ENCODE assay signal across 8 cellular contexts in genomic region chr7:87312215-87312865, GRCh38. TPM values are rescaled to one million over a fixed set of nuclear protein-coding genes. Genes with fewer than 3 reads are reported as not detected.
DNase-seq lines count a peak whose midpoint lies in the region; ATAC-seq and TF ChIP-seq lines count a peak whose summit lies in the region.

No MANE protein-coding gene starts in this region.

- H3K27me3 Mint-ChIP-seq in CD14-positive monocyte (ENCODE audit: low read depth in 3 of 3), result peaks cover 1 to 2% (median 2%) of the 10 kb centered on the region in 3 donors

- no peaks in the 10 kb centered on the region for H3K9me3 Mint-ChIP-seq in CD14-positive monocyte

- no peaks in the 10 kb centered on the region for H3K36me3 Mint-ChIP-seq in CD14-positive monocyte

- no peaks in the 10 kb centered on the region for H3K4me1 Mint-ChIP-seq in CD14-positive monocyte

- peak; percentile 96 for TF ChIP-seq CTCF in CD14-positive monocyte (IDR thresholded peaks at IDR 0.05)

- H3K27ac Mint-ChIP-seq in CD14-positive monocyte, result no peak overlapping the region

- no peak for DNase-seq in CD14-positive monocyte (ENCODE audit: low spot score)
- DNase-seq in GM19238 (ENCODE audit: insufficient read length, low spot score), result peak; percentile 31
- DNase-seq in NCI-H526 (lab: John Stamatoyannopoulos, UW), result peak; percentile 10 to 67
- DNase-seq in activated CD4-positive, alpha-beta T cell treated with anti-CD3 and anti-CD28 coated beads, Interleukin-2, amount 50 U/mL, for 4 hours, result peak; percentile 45 to 50
- DNase-seq in ecto neural progenitor cell (ENCODE audit: low spot score), result peak; percentile 63
- peak; percentile 64 for DNase-seq in midbrain (lab: John Stamatoyannopoulos, UW)
- DNase-seq in stimulated activated CD8-positive, alpha-beta memory T cell treated with anti-CD3 and anti-CD28 coated beads, Interleukin-4, amount 100 ng/mL, for 4 hours (ENCODE audit: low read depth in 2 of 2, low spot score in 1 of 2), result peak; percentile 35 to 43

- H3K4me3 Mint-ChIP-seq in CD14-positive monocyte, result no peak overlapping the region

- intact Hi-C loops in CD14-positive monocyte (cut with micrococcal nuclease), result loop anchor here (2.0 to 10.0 kb wide), 4 partner anchors 104 to 572 kb away; no protein-coding TSS in a partner anchor

- peak; percentile 85 for ATAC-seq in HG03175 (IDR thresholded peaks at IDR 0.05; ENCODE audit: unreplicated experiment)

RNA-seq across cellular contexts. Expression of gene CROT, which starts 33.1 kb away (rescaled TPM):
- 1 to 10 TPM; 1.1 to 1.4 TPM for polyA plus RNA-seq in CD14-positive monocyte
